Comparison of ENCODE assay signal across 11 cellular contexts in genomic region chr4:153495480-153496206, GRCh38. TPM values are rescaled to one million over a fixed set of nuclear protein-coding genes. Genes with fewer than 3 reads are reported as not detected.
DNase-seq lines count a peak whose midpoint lies in the region; ATAC-seq, FAIRE-seq and TF ChIP-seq lines count a peak whose summit lies in the region.
"Had no signal": no experiment of that assay in that cellular context is flagged by ENCODE, and none has a peak within 500 bp of the region (broad histone marks: within the 10 kb centered on the region; RNA-seq: fewer than 3 reads in every experiment).

No MANE protein-coding gene starts in this region.

- H3K4me2 ChIP-seq in BLaER1 = peak overlapping the region; percentile 86
- H3K4me2 ChIP-seq in mesendoderm (ENCODE audit: low read length) = no peak overlapping the region

- peak overlapping the region; percentile 18 for H3K4ac ChIP-seq in mesendoderm (ENCODE audit: low read depth, low read length)

- H3K27me3 ChIP-seq in BLaER1 (no peaks in the 10 kb centered on the region), mesendoderm (ENCODE audit: insufficient read depth, low read length, poor library complexity) (no peaks in the 10 kb centered on the region)
- H3K27me3 ChIP-seq: esophagus squamous epithelium had no signal

- no peak overlapping the region for H2BK15ac ChIP-seq in mesendoderm (replicated peaks; ENCODE audit: low read depth)

- H3K4me3 ChIP-seq in BLaER1 (peak overlapping the region; percentile 70), mesendoderm (ENCODE audit: low read length) (no peak overlapping the region)
- H3K4me3 ChIP-seq: esophagus squamous epithelium had no signal

- H4K20me1 ChIP-seq in BLaER1 = peaks cover 100% of the 10 kb centered on the region

- H2AK5ac ChIP-seq in mesendoderm (ENCODE audit: low read length) = no peak overlapping the region

- peaks cover 96% of the 10 kb centered on the region for H3K4me1 ChIP-seq in BLaER1
- H3K4me1 ChIP-seq in mesendoderm (ENCODE audit: control insufficient read depth, low read depth, low read length) = peaks cover 13% of the 10 kb centered on the region

- peaks cover 89% of the 10 kb centered on the region for H3K4me1 Mint-ChIP-seq in activated naive CD4-positive, alpha-beta T cell treated with anti-CD3 and anti-CD28 coated beads, Interleukin-2, amount 50 U/mL, for 24 hours

- H3K4me3 Mint-ChIP-seq in activated naive CD4-positive, alpha-beta T cell treated with anti-CD3 and anti-CD28 coated beads, Interleukin-2, amount 50 U/mL, for 24 hours = peak overlapping the region; percentile 49

- no peak for ATAC-seq in GM18498 (IDR thresholded peaks at IDR 0.05; ENCODE audit: unreplicated experiment)

- no peak overlapping the region for H3K23ac ChIP-seq in mesendoderm (ENCODE audit: low read length)

- no peak overlapping the region for H4K8ac ChIP-seq in mesendoderm (ENCODE audit: low read depth, low read length)

- H3K27me3 Mint-ChIP-seq in activated naive CD4-positive, alpha-beta T cell treated with anti-CD3 and anti-CD28 coated beads, Interleukin-2, amount 50 U/mL, for 24 hours = no peaks in the 10 kb centered on the region

- H2BK5ac ChIP-seq in mesendoderm (ENCODE audit: low read length) = peak overlapping the region; percentile 31

- H2BK120ac ChIP-seq in mesendoderm (ENCODE audit: low read depth, low read length) = no peak overlapping the region

- H3K36me3 Mint-ChIP-seq in activated naive CD4-positive, alpha-beta T cell treated with anti-CD3 and anti-CD28 coated beads, Interleukin-2, amount 50 U/mL, for 24 hours = peaks cover 11% of the 10 kb centered on the region

- peak overlapping the region; percentile 63 for H3K56ac ChIP-seq in mesendoderm (ENCODE audit: low read length)

- peaks cover 5% of the 10 kb centered on the region for H3K79me2 ChIP-seq in mesendoderm (ENCODE audit: control insufficient read depth, insufficient read depth, low read length)

- peak overlapping the region; percentile 15 for H3K18ac ChIP-seq in mesendoderm (ENCODE audit: low read length)

- H3K9me3 ChIP-seq in BLaER1 = no peaks in the 10 kb centered on the region
- H3K9me3 ChIP-seq: esophagus squamous epithelium had no signal

- H3K27ac Mint-ChIP-seq in activated naive CD4-positive, alpha-beta T cell treated with anti-CD3 and anti-CD28 coated beads, Interleukin-2, amount 50 U/mL, for 24 hours = peak overlapping the region; percentile 97

- H3K9me3 Mint-ChIP-seq in activated naive CD4-positive, alpha-beta T cell treated with anti-CD3 and anti-CD28 coated beads, Interleukin-2, amount 50 U/mL, for 24 hours = no peaks in the 10 kb centered on the region

- H4K5ac ChIP-seq in mesendoderm (ENCODE audit: low read length) = no peak overlapping the region

- H3K9ac ChIP-seq in BLaER1 (peak overlapping the region; percentile 55), mesendoderm (ENCODE audit: low read length) (no peak overlapping the region)

- no CpG with 5 or more reads among the region's 9 CpGs for WGBS in mesendoderm (ENCODE audit: extremely low coverage, insufficient coverage, low lambda C conversion rate)

- TF ChIP-seq POLR2A in GM12891 (IDR thresholded peaks at IDR 0.05; ENCODE audit: low read depth, low read length) = no peak

- DNase-seq in GM12891 (ENCODE audit: insufficient read length, low spot score) (no peak), mesendoderm (peak; percentile 68), dermis blood vessel endothelial cell (no peak), NCI-H128 (lab: John Stamatoyannopoulos, UW; ENCODE audit: unreplicated experiment) (no peak)
- DNase-seq in activated CD4-positive, CD25-positive, alpha-beta regulatory T cell treated with anti-CD3 and anti-CD28 coated beads, Interleukin-2, amount 50 U/mL, for 72 hours = no peak
- DNase-seq: central memory CD4-positive, alpha-beta T cell; esophagus squamous epithelium; midbrain had no signal

- H3K36me3 ChIP-seq in BLaER1 = peaks cover 65% of the 10 kb centered on the region
- no peaks in the 10 kb centered on the region for H3K36me3 ChIP-seq in mesendoderm (ENCODE audit: control insufficient read depth, insufficient read depth, low read length)
- H3K36me3 ChIP-seq: esophagus squamous epithelium had no signal

- H3K79me1 ChIP-seq in mesendoderm (ENCODE audit: low read length) = peaks cover 6% of the 10 kb centered on the region

- H3K27ac ChIP-seq in BLaER1 (peak overlapping the region; percentile 58), mesendoderm (ENCODE audit: low read depth, low read length) (peak overlapping the region; percentile 59)

- FAIRE-seq in GM12891 (lab: Jason Lieb, UNC) = peak; percentile 26

TF ChIP-seq in GM12891, 5 proteins besides CTCF, POLR2A, EP300 and RAD21:
- TF ChIP-seq PAX5 (IDR thresholded peaks at IDR 0.05; ENCODE audit: insufficient read depth, low read length, severe bottlenecking) (no peak), SPI1 (IDR thresholded peaks at IDR 0.05; ENCODE audit: low read depth, low read length) (no peak), TAF1 (IDR thresholded peaks at IDR 0.05; ENCODE audit: low read depth, low read length) (no peak), POLR2AphosphoS5 (IDR thresholded peaks at IDR 0.05; ENCODE audit: low read depth, low read length) (no peak), POU2F2 (IDR thresholded peaks at IDR 0.05; ENCODE audit: low read depth, low read length) (no peak)
TF ChIP-seq in GM12891: peak in this region for 0.

RNA-seq across cellular contexts. Expression of gene TMEM131L, which starts 29.5 kb away (rescaled TPM):
- 50.3 TPM for polyA plus RNA-seq in GM12891 (2012; ENCODE audit: low read depth, missing spikeins)
- polyA plus RNA-seq in mesendoderm (2013, experiment 1 of 2) = 16.9 TPM
- 17.2 TPM for polyA plus RNA-seq in mesendoderm (2013, experiment 2 of 2)
- total RNA-seq in dermis blood vessel endothelial cell = 16.2 and 25.3 TPM in 2 replicates
